Comparison of ENCODE assay signal across 1 cellular context in genomic region chr9:15278839-15279238, GRCh38.
TF ChIP-seq lines count a peak whose summit lies in the region.

No MANE protein-coding gene starts in this region.

TF ChIP-seq in HepG2, 621 proteins besides CTCF, POLR2A, EP300 and RAD21:
- TF ChIP-seq, protein P1, sequence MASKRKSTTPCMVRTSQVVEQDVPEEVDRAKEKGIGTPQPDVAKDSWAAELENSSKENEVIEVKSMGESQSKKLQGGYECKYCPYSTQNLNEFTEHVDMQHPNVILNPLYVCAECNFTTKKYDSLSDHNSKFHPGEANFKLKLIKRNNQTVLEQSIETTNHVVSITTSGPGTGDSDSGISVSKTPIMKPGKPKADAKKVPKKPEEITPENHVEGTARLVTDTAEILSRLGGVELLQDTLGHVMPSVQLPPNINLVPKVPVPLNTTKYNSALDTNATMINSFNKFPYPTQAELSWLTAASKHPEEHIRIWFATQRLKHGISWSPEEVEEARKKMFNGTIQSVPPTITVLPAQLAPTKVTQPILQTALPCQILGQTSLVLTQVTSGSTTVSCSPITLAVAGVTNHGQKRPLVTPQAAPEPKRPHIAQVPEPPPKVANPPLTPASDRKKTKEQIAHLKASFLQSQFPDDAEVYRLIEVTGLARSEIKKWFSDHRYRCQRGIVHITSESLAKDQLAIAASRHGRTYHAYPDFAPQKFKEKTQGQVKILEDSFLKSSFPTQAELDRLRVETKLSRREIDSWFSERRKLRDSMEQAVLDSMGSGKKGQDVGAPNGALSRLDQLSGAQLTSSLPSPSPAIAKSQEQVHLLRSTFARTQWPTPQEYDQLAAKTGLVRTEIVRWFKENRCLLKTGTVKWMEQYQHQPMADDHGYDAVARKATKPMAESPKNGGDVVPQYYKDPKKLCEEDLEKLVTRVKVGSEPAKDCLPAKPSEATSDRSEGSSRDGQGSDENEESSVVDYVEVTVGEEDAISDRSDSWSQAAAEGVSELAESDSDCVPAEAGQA (IDR thresholded peaks at IDR 0.05; ENCODE audit: low read depth): no peak
- TF ChIP-seq, protein P1 (CRISPR knock-in tag; IDR thresholded peaks at IDR 0.05; ENCODE audit: borderline replicate concordance): no peak
- peak; percentile 61; the same call in 1 of the 2 replicates for TF ChIP-seq CHD4 (IDR thresholded peaks at IDR 0.05; ENCODE audit: borderline replicate concordance, low read length)
- 0 out of 2 replicates have a peak, but pooled peaks have one; percentile 50 for TF ChIP-seq RCOR2 (CRISPR knock-in tag; IDR thresholded peaks at IDR 0.05)
- TF ChIP-seq ZNF253 (CRISPR knock-in tag; IDR thresholded peaks at IDR 0.05; ENCODE audit: borderline replicate concordance): no peak
- TF ChIP-seq ZNF784 (CRISPR knock-in tag; IDR thresholded peaks at IDR 0.05; ENCODE audit: borderline replicate concordance): no peak
- peak; percentile 96 for TF ChIP-seq ZNF629 (CRISPR knock-in tag; conservative IDR thresholded peaks at IDR 0.05)
TF ChIP-seq in HepG2: peak in this region for 3.
